Comparison of ENCODE assay signal across 10 cellular contexts in the genomic region with DNA sequence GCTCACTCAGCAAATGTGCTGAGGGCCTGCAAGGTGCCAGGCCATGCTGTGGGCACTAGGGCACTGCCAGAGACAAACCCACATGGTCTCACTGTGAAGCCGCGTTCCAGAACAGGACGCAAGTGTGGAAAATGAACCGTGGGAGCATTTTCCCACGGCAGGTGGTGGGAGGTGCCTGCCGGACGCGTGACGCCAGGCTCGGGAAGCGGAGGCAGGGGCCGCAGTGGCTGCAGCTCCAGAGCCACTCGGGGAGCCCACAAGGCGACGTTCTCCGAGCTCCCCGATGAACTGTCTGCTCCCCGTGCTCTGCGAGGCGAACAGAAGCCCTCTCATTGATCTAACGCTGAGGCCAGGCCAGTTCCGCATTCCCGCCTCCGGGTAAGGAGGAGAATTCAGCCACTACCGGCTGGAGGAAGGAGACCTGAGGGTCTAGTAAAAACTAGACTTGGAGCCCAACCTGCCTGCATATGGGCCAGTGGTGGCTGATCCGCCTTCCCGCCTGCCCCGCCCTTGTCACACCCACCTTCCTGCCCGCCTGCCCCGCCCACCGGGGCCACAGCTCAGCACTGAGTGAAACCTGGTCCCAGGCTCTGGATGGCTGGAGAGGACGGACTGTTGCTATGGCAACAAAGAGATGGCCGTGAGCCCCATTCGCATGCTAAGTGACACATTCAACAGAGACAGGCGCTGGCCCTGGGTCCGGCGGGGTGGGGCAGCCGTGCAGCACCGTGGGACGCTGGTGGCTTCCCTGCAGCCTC. TPM values are rescaled to one million over a fixed set of nuclear protein-coding genes. Genes with fewer than 3 reads are reported as not detected.
A peak's percentile ranks its signal among the peaks of the same experiment; 100 is the strongest.
DNase-seq lines count a peak whose midpoint lies in the region; ATAC-seq and TF ChIP-seq lines count a peak whose summit lies in the region.
"Had no signal": no experiment of that assay in that cellular context is flagged by ENCODE, and none has a peak within 500 bp of the region (broad histone marks: within the 10 kb centered on the region; RNA-seq: fewer than 3 reads in every experiment).

No MANE protein-coding gene starts in this region.

- peak; percentile 8 for DNase-seq in activated T-cell treated with anti-CD3 and anti-CD28 coated beads for 24 hours (ENCODE audit: low read depth)
- no peak for DNase-seq in activated T-cell treated with anti-CD3 and anti-CD28 coated beads for 4 hours
- peak; percentile 69 for DNase-seq in SK-N-DZ (ENCODE audit: low spot score)
- DNase-seq in hepatocyte (ENCODE audit: low spot score) = peak; percentile 41
- peak in 1 of 2 donors; percentile 23 for DNase-seq in stimulated activated naive CD8-positive, alpha-beta T cell treated with anti-CD3 and anti-CD28 coated beads, Interleukin-15, amount 100 ng/mL, for 72 hours
- DNase-seq in left ventricle myocardium superior = no peak
- no peak for DNase-seq in kidney glomerular epithelial cell (lab: John Stamatoyannopoulos, UW)
- DNase-seq in vagina (ENCODE audit: extremely low spot score in 2 of 2) = no peak
- DNase-seq: mesenchymal stem cell had no signal

- TF ChIP-seq CTCF in hepatocyte (IDR thresholded peaks at IDR 0.05; ENCODE audit: poor library complexity) = no peak
- TF ChIP-seq CTCF in vagina (IDR thresholded peaks at IDR 0.05) = no peak

- H3K79me2 ChIP-seq in hepatocyte = no peaks in the 10 kb centered on the region

- H3K9me2 ChIP-seq in hepatocyte (replicated peaks; ENCODE audit: insufficient read depth) = no peaks in the 10 kb centered on the region

- H3K4me3 ChIP-seq in hepatocyte = no peak overlapping the region
- no peak overlapping the region for H3K4me3 ChIP-seq in vagina

- H3K4me2 ChIP-seq in hepatocyte = no peak overlapping the region

- H3K27ac Mint-ChIP-seq in stimulated activated naive CD8-positive, alpha-beta T cell treated with anti-CD3 and anti-CD28 coated beads, Interleukin-15, amount 100 ng/mL, for 72 hours = peak overlapping the region in 1 of 2 donors; percentile 34
- H3K27ac Mint-ChIP-seq: CD8-positive, alpha-beta T cell had no signal

- H3K27ac ChIP-seq in hepatocyte = no peak overlapping the region
- no peak overlapping the region for H3K27ac ChIP-seq in vagina

- H3K36me3 ChIP-seq in hepatocyte (replicated peaks; ENCODE audit: insufficient read depth, low read depth) = no peaks in the 10 kb centered on the region
- H3K36me3 ChIP-seq in vagina = no peaks in the 10 kb centered on the region

- H3K27me3 ChIP-seq in hepatocyte (no peaks in the 10 kb centered on the region), vagina (no peaks in the 10 kb centered on the region)

- H3K4me1 ChIP-seq in hepatocyte (ENCODE audit: insufficient read depth) (no peaks in the 10 kb centered on the region), vagina (no peaks in the 10 kb centered on the region)

- no peak for TF ChIP-seq POLR2A in vagina (IDR thresholded peaks at IDR 0.05)

- peak overlapping the region in 1 of 2 donors; percentile 26 for H3K4me3 Mint-ChIP-seq in stimulated activated naive CD8-positive, alpha-beta T cell treated with anti-CD3 and anti-CD28 coated beads, Interleukin-15, amount 100 ng/mL, for 72 hours
- H3K4me3 Mint-ChIP-seq: CD8-positive, alpha-beta T cell had no signal

- intact Hi-C loops in left ventricle myocardium superior (cut with micrococcal nuclease) = no loop called here
- intact Hi-C loops in vagina (cut with DNase I) = no loop called here

- H3K9me3 Mint-ChIP-seq in stimulated activated naive CD8-positive, alpha-beta T cell treated with anti-CD3 and anti-CD28 coated beads, Interleukin-15, amount 100 ng/mL, for 72 hours = no peaks in the 10 kb centered on the region
- H3K9me3 Mint-ChIP-seq: CD8-positive, alpha-beta T cell had no signal

- peaks cover 12% of the 10 kb centered on the region for H3K4me1 Mint-ChIP-seq in stimulated activated naive CD8-positive, alpha-beta T cell treated with anti-CD3 and anti-CD28 coated beads, Interleukin-15, amount 100 ng/mL, for 72 hours

- 47% methylated on average over 38 of the region's 40 CpGs for WGBS in hepatocyte (ENCODE audit: low lambda C conversion rate, missing lambda C conversion rate)

- H3K9me3 ChIP-seq in hepatocyte (ENCODE audit: low read depth) = no peaks in the 10 kb centered on the region
- H3K9me3 ChIP-seq in vagina = no peaks in the 10 kb centered on the region

- no peak overlapping the region for H2AFZ ChIP-seq in hepatocyte

- peaks cover 59% of the 10 kb centered on the region for H3K27me3 Mint-ChIP-seq in stimulated activated naive CD8-positive, alpha-beta T cell treated with anti-CD3 and anti-CD28 coated beads, Interleukin-15, amount 100 ng/mL, for 72 hours

- ATAC-seq in stimulated activated naive CD8-positive, alpha-beta T cell treated with anti-CD3 and anti-CD28 coated beads, Interleukin-15, amount 100 ng/mL, for 72 hours = peak; percentile 61
- ATAC-seq in left ventricle myocardium superior = no peak
- ATAC-seq: CD8-positive, alpha-beta T cell had no signal

- no peaks in the 10 kb centered on the region for H4K20me1 ChIP-seq in hepatocyte (ENCODE audit: insufficient read depth, poor library complexity, severe bottlenecking)

RNA-seq across cellular contexts. Expression of gene ADGRA1, which starts 13.2 kb away (rescaled TPM):
- not detected in 2 replicates for polyA plus RNA-seq in SK-N-DZ (2014; cell fraction: cytosol; rRNA removed)
- polyA plus RNA-seq in SK-N-DZ (2014; cell fraction: nucleus; rRNA removed) = not detected in 2 replicates
- 0.47 TPM in 1 of 2 replicates, not detected in the other for total RNA-seq in hepatocyte
- not detected in 2 replicates for polyA plus RNA-seq in hepatocyte
- total RNA-seq in left ventricle myocardium superior = not detected
- total RNA-seq in vagina = 0.49 TPM
- total RNA-seq: CD8-positive, alpha-beta T cell had no signal

RNA-seq across cellular contexts. Expression of gene KNDC1, which starts 59.1 kb away (rescaled TPM):
- polyA plus RNA-seq in SK-N-DZ (2014; cell fraction: cytosol; rRNA removed) = 0.07 and 0.33 TPM in 2 replicates
- 0.17 and 0.31 TPM in 2 replicates for polyA plus RNA-seq in SK-N-DZ (2014; cell fraction: nucleus; rRNA removed)
- total RNA-seq in hepatocyte = 3.8 and 13.4 TPM in 2 replicates
- 4.0 and 4.3 TPM in 2 replicates for polyA plus RNA-seq in hepatocyte
- 0.20 TPM for total RNA-seq in left ventricle myocardium superior
- 3.4 TPM for total RNA-seq in vagina
- total RNA-seq: CD8-positive, alpha-beta T cell had no signal

Comparison
In these comparisons a context has a peak if more than half of its experiments do, and no peak if none do; other contexts are left out.
1. DNase-seq: peak in activated T-cell treated with anti-CD3 and anti-CD28 coated beads for 24 hours (single experiment), SK-N-DZ (single experiment) and hepatocyte (single experiment); none in activated T-cell treated with anti-CD3 and anti-CD28 coated beads for 4 hours (single experiment), left ventricle myocardium superior (single experiment), kidney glomerular epithelial cell (single experiment) and vagina (0 of 2).